ENCODE assay signal across 1 cellular context in genomic region chr14:93977171-93977570, GRCh38.
TF ChIP-seq lines count a peak whose summit lies in the region.

No MANE protein-coding gene starts in this region.

TF ChIP-seq in GM12878, 131 proteins besides CTCF, POLR2A, EP300 and RAD21:
- no peak for TF ChIP-seq MTA3 (IDR thresholded peaks at IDR 0.05; ENCODE audit: borderline replicate concordance, low read length)
- TF ChIP-seq NR2C1 (IDR thresholded peaks at IDR 0.05): 0 out of 2 replicates have a peak, but pooled peaks have one; percentile 10
